ENCODE assay signal across 1 cellular context in genomic region chr9:122330466-122330865, GRCh38. TPM values are rescaled to one million over a fixed set of nuclear protein-coding genes. Genes with fewer than 3 reads are reported as not detected.
"Had no signal": no experiment of that assay in that cellular context is flagged by ENCODE, and none has a peak within 500 bp of the region (broad histone marks: within the 10 kb centered on the region; RNA-seq: fewer than 3 reads in every experiment).

No MANE protein-coding gene starts in this region.

RNA-seq across cellular contexts. Expression of gene PTGS1, which starts 40.4 kb away (rescaled TPM):
- total RNA-seq: activated CD4-positive, alpha-beta T cell treated with anti-CD3 and anti-CD28 coated beads, Interleukin-2, amount 10 ng/mL, durations not matched to agents 7 days and 5 days had no signal
